Comparison of ENCODE assay signal across 27 cellular contexts in the genomic region with DNA sequence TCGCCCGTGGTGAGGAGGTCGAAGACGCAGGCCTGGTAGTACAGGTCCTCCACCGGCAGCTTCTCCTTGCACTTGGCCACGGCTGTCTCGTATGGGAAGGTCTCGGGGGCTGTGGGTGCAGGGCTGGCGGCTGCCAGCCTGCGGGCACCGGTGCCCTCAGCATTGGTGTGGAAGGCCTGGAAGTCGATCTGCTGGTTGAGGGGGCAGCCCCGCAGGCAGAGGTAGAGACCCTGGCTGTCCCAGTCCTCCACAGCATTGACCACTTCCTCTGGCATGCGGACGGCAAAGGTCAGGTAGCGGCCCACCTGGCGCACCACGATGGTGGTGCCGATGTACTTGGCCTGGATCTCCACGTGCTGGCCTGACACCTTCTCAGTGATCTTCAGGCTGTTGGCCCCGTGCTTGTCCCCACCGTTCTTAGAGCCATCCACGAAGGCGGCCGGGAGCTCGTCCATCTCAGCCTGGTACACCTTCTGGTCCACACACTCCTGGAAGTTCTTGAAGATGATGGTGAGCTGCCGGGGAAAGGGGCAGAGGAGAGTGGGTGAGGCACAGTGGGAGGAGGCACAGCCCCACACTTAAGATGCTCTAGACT. TPM values are rescaled to one million over a fixed set of nuclear protein-coding genes. Genes with fewer than 3 reads are reported as not detected.
"Had no signal": no experiment of that assay in that cellular context is flagged by ENCODE, and none has a peak within 500 bp of the region (broad histone marks: within the 10 kb centered on the region; RNA-seq: fewer than 3 reads in every experiment).

No MANE protein-coding gene starts in this region.

- H3K27me3 ChIP-seq: right lobe of liver, upper lobe of left lung had no signal

- H3K9me3 ChIP-seq: right lobe of liver had no signal

- H3K4me3 Mint-ChIP-seq: activated naive CD8-positive, alpha-beta T cell; brain; dendritic cell treated with granulocyte-macrophage colony-stimulating factor and Interleukin-4, amounts not matched to agents 40 ng/mL and 50 ng/mL, for 4 days; memory B cell; stimulated activated naive CD8-positive, alpha-beta T cell treated with anti-CD3 and anti-CD28 coated beads, Interleukin-15, Interleukin-2, amounts not matched to agents 100 ng/mL and 50 ng/mL, for 24 hours; T-cell had no signal

- H3K27me3 Mint-ChIP-seq: brain; stimulated activated naive CD8-positive, alpha-beta T cell treated with anti-CD3 and anti-CD28 coated beads, Interleukin-15, Interleukin-2, amounts not matched to agents 100 ng/mL and 50 ng/mL, for 24 hours had no signal

- ATAC-seq: left cardiac atrium; naive thymus-derived CD8-positive, alpha-beta T cell; right lobe of liver; T-cell had no signal

- H3K36me3 ChIP-seq: right lobe of liver had no signal

- H3K27ac Mint-ChIP-seq: activated naive CD8-positive, alpha-beta T cell; dendritic cell treated with granulocyte-macrophage colony-stimulating factor and Interleukin-4, amounts not matched to agents 40 ng/mL and 50 ng/mL, for 4 days; memory B cell; stimulated activated naive CD8-positive, alpha-beta T cell treated with anti-CD3 and anti-CD28 coated beads, Interleukin-15, Interleukin-2, amounts not matched to agents 100 ng/mL and 50 ng/mL, for 24 hours had no signal

- H3K4me3 ChIP-seq: right lobe of liver, skin epidermis, upper lobe of left lung had no signal

- DNase-seq: activated CD4-positive, alpha-beta T cell treated with anti-CD3 and anti-CD28 coated beads for 4 hours; activated CD4-positive, alpha-beta T cell treated with anti-CD3 and anti-CD28 coated beads, Interleukin-2, amount 50 U/mL, for 4 hours; activated CD8-positive, alpha-beta memory T cell treated with anti-CD3 and anti-CD28 coated beads for 24 hours; activated effector memory CD4-positive, alpha-beta T cell treated with Interleukin-2 at 50 U/mL for 16 hours; activated naive CD4-positive, alpha-beta T cell treated with Interleukin-2 at 50 U/mL for 16 hours; anterior cingulate cortex; central memory CD4-positive, alpha-beta T cell; effector CD4-positive, alpha-beta T cell; glutamatergic neuron; left cardiac atrium; midbrain; naive thymus-derived CD8-positive, alpha-beta T cell; stimulated activated CD4-positive, alpha-beta T cell treated with anti-CD3 and anti-CD28 coated beads, Interleukin-12 subunit alpha, Interleukin-12 subunit beta, amount 100 ng/mL, for 4 hours; stimulated activated CD4-positive, alpha-beta T cell treated with anti-CD3 and anti-CD28 coated beads, Interleukin-4, amount 100 ng/mL, for 1 hour; substantia nigra; T-cell; T-helper 9 cell had no signal

- H3K4me1 ChIP-seq: right lobe of liver had no signal

- H3K27ac ChIP-seq: epithelial cell of prostate, right lobe of liver, upper lobe of left lung, VCaP had no signal

RNA-seq across cellular contexts. Expression of gene RGMA, which starts 43.7 kb away (rescaled TPM):
- total RNA-seq: naive thymus-derived CD8-positive, alpha-beta T cell had no signal
- polyA plus RNA-seq: naive thymus-derived CD8-positive, alpha-beta T cell had no signal
